Comparison of ENCODE assay signal across 1 cellular context in the genomic region with DNA sequence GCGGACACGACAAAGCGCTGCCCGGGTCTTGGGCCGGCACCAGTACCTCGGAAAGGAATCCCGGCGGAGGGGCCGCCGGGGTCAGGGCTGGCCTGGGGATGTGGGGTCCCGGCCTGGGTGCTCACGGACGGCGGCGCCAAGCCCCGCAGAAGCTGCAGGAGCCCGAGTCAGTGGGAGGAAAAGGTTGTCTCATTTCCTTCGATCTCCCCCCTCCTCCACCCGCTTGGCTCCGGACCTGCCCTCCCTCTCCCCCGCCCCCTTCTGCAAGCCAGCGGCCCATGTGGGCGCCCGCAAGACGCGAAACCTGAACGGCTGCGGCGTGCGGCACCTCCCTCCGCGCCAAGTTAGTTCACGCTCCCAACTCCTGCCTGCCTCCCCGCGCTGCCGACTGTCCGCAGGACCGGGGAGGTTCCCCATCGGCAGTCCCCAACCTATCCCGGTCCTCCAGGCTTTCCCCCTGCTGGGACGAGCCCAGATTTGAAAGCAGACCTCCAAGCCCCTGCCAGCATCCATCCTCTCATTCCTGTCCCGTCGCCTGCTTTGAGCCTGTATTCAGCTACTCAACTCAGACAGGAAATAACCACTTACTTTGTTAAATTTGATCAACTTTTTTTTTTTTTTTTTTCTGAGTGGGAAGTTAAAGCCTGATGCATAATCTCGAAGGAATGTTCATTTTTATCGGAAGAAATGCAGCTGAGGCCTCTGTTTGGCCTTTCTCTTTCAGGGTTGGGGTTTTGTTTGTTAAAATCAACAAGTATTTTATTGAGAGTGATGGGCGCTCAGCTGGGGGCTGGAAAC.
TF ChIP-seq lines count a peak whose summit lies in the region.

EVA1A (minus strand) TSS at position 172 of the 798 bp plus-strand sequence. CDS start 42,799 bp downstream, outside the sequence.

TF ChIP-seq in HepG2, 621 proteins besides CTCF, POLR2A, EP300 and RAD21 (continued from another document and continues in another):
- TF ChIP-seq IKZF1 (IDR thresholded peaks at IDR 0.05) (no peak), NFE2L1 (CRISPR knock-in tag; IDR thresholded peaks at IDR 0.05; ENCODE audit: borderline replicate concordance) (no peak), SUZ12 (IDR thresholded peaks at IDR 0.05; ENCODE audit: low read depth, low read length) (no peak), ZNF335 (CRISPR knock-in tag; IDR thresholded peaks at IDR 0.05) (no peak; the same call in 1 of the 2 replicates), ZNF274 (CRISPR knock-in tag; IDR thresholded peaks at IDR 0.05) (no peak), ZNF672 (CRISPR knock-in tag; IDR thresholded peaks at IDR 0.05) (no peak), TCF7 (IDR thresholded peaks at IDR 0.05; ENCODE audit: low read depth) (no peak), GTF2F1 (IDR thresholded peaks at IDR 0.05; ENCODE audit: low read length) (no peak), ATF7-NPFF (CRISPR knock-in tag; IDR thresholded peaks at IDR 0.05; ENCODE audit: low read depth) (no peak; the same call in 1 of the 2 replicates), ZNF552 (CRISPR knock-in tag; IDR thresholded peaks at IDR 0.05; ENCODE audit: borderline replicate concordance) (no peak), ZNF331 (CRISPR knock-in tag; IDR thresholded peaks at IDR 0.05) (peak; percentile 82), U2AF1 (optimal IDR thresholded peaks at IDR 0.05; ENCODE audit: low read depth, low read length) (no peak), TSC22D2 (CRISPR knock-in tag; IDR thresholded peaks at IDR 0.05; ENCODE audit: borderline replicate concordance) (no peak), ZNF12 (CRISPR knock-in tag; IDR thresholded peaks at IDR 0.05) (no peak; the same call in 1 of the 2 replicates), MAX (IDR thresholded peaks at IDR 0.05) (peak; percentile 97), HMGXB3 (CRISPR knock-in tag; IDR thresholded peaks at IDR 0.05; ENCODE audit: borderline replicate concordance) (no peak), MAFK (conservative IDR thresholded peaks at IDR 0.05 in 1 of 2, IDR thresholded peaks at IDR 0.05 in 1 of 2; ENCODE audit: low read length in 2 of 2) (no peak), TGIF2 (CRISPR knock-in tag; IDR thresholded peaks at IDR 0.05) (no peak; the same call in 1 of the 2 replicates), THYN1 (CRISPR knock-in tag; IDR thresholded peaks at IDR 0.05; ENCODE audit: borderline replicate concordance, low read depth) (no peak), ZNF747 (CRISPR knock-in tag; IDR thresholded peaks at IDR 0.05; ENCODE audit: borderline replicate concordance) (peak; percentile 62; the same call in 1 of the 2 replicates), JARID2 (CRISPR knock-in tag; IDR thresholded peaks at IDR 0.05; ENCODE audit: insufficient replicate concordance) (no peak), ZNF441 (CRISPR knock-in tag; IDR thresholded peaks at IDR 0.05; ENCODE audit: borderline replicate concordance) (no peak; the same call in 1 of the 2 replicates), PHF21A (CRISPR knock-in tag; IDR thresholded peaks at IDR 0.05) (peak; percentile 67), SNAPC4 (CRISPR knock-in tag; IDR thresholded peaks at IDR 0.05) (no peak; the same call in 1 of the 2 replicates), SMC3 (IDR thresholded peaks at IDR 0.05; ENCODE audit: low read length) (no peak; the same call in 1 of the 2 replicates), ZNF501 (CRISPR knock-in tag; IDR thresholded peaks at IDR 0.05) (peak; percentile 24; the same call in 1 of the 2 replicates), JUND (CRISPR knock-in tag; IDR thresholded peaks at IDR 0.05) (0 out of 2 replicates have a peak, but pooled peaks have one; percentile 4), ZMYM4 (CRISPR knock-in tag; IDR thresholded peaks at IDR 0.05) (peak; percentile 59), ZNF713 (CRISPR knock-in tag; IDR thresholded peaks at IDR 0.05) (peak; percentile 88)
- TF ChIP-seq, protein P1, sequence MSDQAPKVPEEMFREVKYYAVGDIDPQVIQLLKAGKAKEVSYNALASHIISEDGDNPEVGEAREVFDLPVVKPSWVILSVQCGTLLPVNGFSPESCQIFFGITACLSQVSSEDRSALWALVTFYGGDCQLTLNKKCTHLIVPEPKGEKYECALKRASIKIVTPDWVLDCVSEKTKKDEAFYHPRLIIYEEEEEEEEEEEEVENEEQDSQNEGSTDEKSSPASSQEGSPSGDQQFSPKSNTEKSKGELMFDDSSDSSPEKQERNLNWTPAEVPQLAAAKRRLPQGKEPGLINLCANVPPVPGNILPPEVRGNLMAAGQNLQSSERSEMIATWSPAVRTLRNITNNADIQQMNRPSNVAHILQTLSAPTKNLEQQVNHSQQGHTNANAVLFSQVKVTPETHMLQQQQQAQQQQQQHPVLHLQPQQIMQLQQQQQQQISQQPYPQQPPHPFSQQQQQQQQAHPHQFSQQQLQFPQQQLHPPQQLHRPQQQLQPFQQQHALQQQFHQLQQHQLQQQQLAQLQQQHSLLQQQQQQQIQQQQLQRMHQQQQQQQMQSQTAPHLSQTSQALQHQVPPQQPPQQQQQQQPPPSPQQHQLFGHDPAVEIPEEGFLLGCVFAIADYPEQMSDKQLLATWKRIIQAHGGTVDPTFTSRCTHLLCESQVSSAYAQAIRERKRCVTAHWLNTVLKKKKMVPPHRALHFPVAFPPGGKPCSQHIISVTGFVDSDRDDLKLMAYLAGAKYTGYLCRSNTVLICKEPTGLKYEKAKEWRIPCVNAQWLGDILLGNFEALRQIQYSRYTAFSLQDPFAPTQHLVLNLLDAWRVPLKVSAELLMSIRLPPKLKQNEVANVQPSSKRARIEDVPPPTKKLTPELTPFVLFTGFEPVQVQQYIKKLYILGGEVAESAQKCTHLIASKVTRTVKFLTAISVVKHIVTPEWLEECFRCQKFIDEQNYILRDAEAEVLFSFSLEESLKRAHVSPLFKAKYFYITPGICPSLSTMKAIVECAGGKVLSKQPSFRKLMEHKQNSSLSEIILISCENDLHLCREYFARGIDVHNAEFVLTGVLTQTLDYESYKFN (CRISPR knock-in tag; conservative IDR thresholded peaks at IDR 0.05) = peak; percentile 62; the same call in 1 of the 2 replicates
- TF ChIP-seq, protein P2, sequence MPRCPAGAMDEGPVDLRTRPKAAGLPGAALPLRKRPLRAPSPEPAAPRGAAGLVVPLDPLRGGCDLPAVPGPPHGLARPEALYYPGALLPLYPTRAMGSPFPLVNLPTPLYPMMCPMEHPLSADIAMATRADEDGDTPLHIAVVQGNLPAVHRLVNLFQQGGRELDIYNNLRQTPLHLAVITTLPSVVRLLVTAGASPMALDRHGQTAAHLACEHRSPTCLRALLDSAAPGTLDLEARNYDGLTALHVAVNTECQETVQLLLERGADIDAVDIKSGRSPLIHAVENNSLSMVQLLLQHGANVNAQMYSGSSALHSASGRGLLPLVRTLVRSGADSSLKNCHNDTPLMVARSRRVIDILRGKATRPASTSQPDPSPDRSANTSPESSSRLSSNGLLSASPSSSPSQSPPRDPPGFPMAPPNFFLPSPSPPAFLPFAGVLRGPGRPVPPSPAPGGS (CRISPR knock-in tag; IDR thresholded peaks at IDR 0.05) = no peak; the same call in 1 of the 2 replicates
- TF ChIP-seq, protein P3, sequence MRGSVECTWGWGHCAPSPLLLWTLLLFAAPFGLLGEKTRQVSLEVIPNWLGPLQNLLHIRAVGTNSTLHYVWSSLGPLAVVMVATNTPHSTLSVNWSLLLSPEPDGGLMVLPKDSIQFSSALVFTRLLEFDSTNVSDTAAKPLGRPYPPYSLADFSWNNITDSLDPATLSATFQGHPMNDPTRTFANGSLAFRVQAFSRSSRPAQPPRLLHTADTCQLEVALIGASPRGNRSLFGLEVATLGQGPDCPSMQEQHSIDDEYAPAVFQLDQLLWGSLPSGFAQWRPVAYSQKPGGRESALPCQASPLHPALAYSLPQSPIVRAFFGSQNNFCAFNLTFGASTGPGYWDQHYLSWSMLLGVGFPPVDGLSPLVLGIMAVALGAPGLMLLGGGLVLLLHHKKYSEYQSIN (CRISPR knock-in tag; IDR thresholded peaks at IDR 0.05; ENCODE audit: borderline replicate concordance) = no peak
- TF ChIP-seq, protein P4, sequence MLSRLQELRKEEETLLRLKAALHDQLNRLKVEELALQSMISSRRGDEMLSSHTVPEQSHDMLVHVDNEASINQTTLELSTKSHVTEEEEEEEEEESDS (CRISPR knock-in tag; IDR thresholded peaks at IDR 0.05; ENCODE audit: borderline replicate concordance) = peak; percentile 19; the same call in 1 of the 2 replicates
- TF ChIP-seq, protein P5, sequence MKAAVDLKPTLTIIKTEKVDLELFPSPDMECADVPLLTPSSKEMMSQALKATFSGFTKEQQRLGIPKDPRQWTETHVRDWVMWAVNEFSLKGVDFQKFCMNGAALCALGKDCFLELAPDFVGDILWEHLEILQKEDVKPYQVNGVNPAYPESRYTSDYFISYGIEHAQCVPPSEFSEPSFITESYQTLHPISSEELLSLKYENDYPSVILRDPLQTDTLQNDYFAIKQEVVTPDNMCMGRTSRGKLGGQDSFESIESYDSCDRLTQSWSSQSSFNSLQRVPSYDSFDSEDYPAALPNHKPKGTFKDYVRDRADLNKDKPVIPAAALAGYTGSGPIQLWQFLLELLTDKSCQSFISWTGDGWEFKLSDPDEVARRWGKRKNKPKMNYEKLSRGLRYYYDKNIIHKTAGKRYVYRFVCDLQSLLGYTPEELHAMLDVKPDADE (CRISPR knock-in tag; IDR thresholded peaks at IDR 0.05) = no peak
- TF ChIP-seq, protein P6, sequence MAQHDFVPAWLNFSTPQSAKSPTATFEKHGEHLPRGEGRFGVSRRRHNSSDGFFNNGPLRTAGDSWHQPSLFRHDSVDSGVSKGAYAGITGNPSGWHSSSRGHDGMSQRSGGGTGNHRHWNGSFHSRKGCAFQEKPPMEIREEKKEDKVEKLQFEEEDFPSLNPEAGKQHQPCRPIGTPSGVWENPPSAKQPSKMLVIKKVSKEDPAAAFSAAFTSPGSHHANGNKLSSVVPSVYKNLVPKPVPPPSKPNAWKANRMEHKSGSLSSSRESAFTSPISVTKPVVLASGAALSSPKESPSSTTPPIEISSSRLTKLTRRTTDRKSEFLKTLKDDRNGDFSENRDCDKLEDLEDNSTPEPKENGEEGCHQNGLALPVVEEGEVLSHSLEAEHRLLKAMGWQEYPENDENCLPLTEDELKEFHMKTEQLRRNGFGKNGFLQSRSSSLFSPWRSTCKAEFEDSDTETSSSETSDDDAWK (CRISPR knock-in tag; IDR thresholded peaks at IDR 0.05) = no peak
- TF ChIP-seq, protein P7, sequence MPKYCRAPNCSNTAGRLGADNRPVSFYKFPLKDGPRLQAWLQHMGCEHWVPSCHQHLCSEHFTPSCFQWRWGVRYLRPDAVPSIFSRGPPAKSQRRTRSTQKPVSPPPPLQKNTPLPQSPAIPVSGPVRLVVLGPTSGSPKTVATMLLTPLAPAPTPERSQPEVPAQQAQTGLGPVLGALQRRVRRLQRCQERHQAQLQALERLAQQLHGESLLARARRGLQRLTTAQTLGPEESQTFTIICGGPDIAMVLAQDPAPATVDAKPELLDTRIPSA (CRISPR knock-in tag; IDR thresholded peaks at IDR 0.05; ENCODE audit: borderline replicate concordance) = peak; percentile 75; the same call in 1 of the 2 replicates
